In the genomic region with DNA sequence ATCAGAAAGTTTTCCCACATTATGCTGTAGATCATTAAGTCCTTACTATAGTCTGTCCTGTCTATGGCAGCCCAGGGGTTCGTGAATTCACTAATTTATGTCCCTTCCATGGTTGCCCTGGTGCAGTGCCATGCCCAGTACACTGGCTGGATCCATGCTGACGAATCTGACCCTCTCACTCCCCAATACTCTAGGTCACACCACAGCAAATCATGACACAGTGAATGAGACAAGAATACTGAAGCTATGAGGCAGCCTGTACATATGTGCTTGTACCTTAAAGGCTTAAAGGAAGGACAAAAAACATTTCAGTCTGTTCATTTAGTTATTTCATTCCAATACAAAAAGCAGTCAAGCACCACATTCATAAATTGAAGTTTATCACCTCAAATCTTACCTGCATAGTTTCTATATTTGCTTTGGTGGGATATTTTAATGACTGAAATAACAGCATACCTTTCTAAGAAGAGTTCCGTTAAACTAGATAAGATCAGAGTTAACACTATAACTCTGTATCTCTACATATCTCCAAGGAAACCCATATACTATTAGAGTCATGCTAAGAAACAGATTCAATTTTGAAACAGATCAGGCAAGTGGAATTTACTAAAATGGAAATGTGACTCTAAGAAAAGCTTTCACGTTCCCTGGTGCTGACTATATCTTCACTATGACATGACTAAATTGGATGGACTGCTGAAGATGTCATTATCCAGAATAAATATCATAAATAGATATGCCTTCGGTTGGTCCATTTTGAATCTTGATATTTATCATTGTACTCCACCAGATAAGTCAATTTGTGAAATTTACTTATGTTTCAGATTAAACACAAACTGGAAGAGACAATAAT, we compare ENCODE assay signal across 17 cellular contexts.
"Had no signal": no experiment of that assay in that cellular context is flagged by ENCODE, and none has a peak within 500 bp of the region (broad histone marks: within the 10 kb centered on the region; RNA-seq: fewer than 3 reads in every experiment).

No MANE protein-coding gene starts in this region.

- H3K36me3 ChIP-seq: heart left ventricle, neutrophil, right lobe of liver, stomach, thoracic aorta, transverse colon had no signal

- H3K4me3 ChIP-seq: heart left ventricle, psoas muscle, right lobe of liver, stomach, thoracic aorta, transverse colon had no signal

- H3K9me3 ChIP-seq: heart left ventricle, neutrophil, psoas muscle, right lobe of liver, stomach, thoracic aorta, transverse colon had no signal

- ATAC-seq: heart left ventricle; left colon; naive thymus-derived CD4-positive, alpha-beta T cell; psoas muscle; right lobe of liver; stimulated activated naive B cell treated with anti-CD40 and anti-IgM and Interleukin-4, amounts not matched to agents 10 μg/mL and 1 μg/mL and 100 μg/mL, for 72 hours had no signal

- H3K27ac Mint-ChIP-seq: nephron progenitor cell; stimulated activated naive B cell treated with anti-CD40 and anti-IgM and Interleukin-4, amounts not matched to agents 10 μg/mL and 1 μg/mL and 100 μg/mL, for 72 hours had no signal

- H3K4me1 ChIP-seq: psoas muscle, right lobe of liver, transverse colon had no signal

- H3K27me3 ChIP-seq: heart left ventricle, neutrophil, right lobe of liver, stomach, transverse colon had no signal

- H3K9me3 Mint-ChIP-seq: naive thymus-derived CD4-positive, alpha-beta T cell; nephron progenitor cell had no signal

- H3K4me1 Mint-ChIP-seq: nephron progenitor cell had no signal

- H3K27ac ChIP-seq: heart left ventricle, neutrophil, psoas muscle, right lobe of liver, stomach, thoracic aorta, transverse colon had no signal

- H3K27me3 Mint-ChIP-seq: naive thymus-derived CD4-positive, alpha-beta T cell; stimulated activated naive B cell treated with anti-CD40 and anti-IgM and Interleukin-4, amounts not matched to agents 10 μg/mL and 1 μg/mL and 100 μg/mL, for 72 hours had no signal

- H3K4me3 Mint-ChIP-seq: naive thymus-derived CD4-positive, alpha-beta T cell; nephron progenitor cell; stimulated activated naive B cell treated with anti-CD40 and anti-IgM and Interleukin-4, amounts not matched to agents 10 μg/mL and 1 μg/mL and 100 μg/mL, for 72 hours had no signal

- DNase-seq: effector memory CD4-positive, alpha-beta T cell; heart left ventricle; hippocampal formation; left colon; mammary epithelial cell; naive thymus-derived CD4-positive, alpha-beta T cell; nephron progenitor cell; psoas muscle; retina; right lobe of liver; stimulated activated CD4-positive, alpha-beta T cell treated with anti-CD3 and anti-CD28 coated beads, Interleukin-4, amount 100 ng/mL, for 1 hour; stimulated activated naive B cell treated with anti-CD40 and anti-IgM and Interleukin-4, amounts not matched to agents 10 μg/mL and 1 μg/mL and 100 μg/mL, for 72 hours; stomach; substantia nigra; transverse colon had no signal
